ENCODE assay signal across 22 cellular contexts in genomic region chr4:31169851-31170250, GRCh38.
"Had no signal": no experiment of that assay in that cellular context is flagged by ENCODE, and none has a peak within 500 bp of the region (broad histone marks: within the 10 kb centered on the region; RNA-seq: fewer than 3 reads in every experiment).

No MANE protein-coding gene starts in this region.

- H3K36me3 Mint-ChIP-seq: activated naive CD4-positive, alpha-beta T cell treated with anti-CD3 and anti-CD28 coated beads, Interleukin-2, amount 10 ng/mL, durations not matched to agents 7 days and 5 days; immature natural killer cell; natural killer cell; stimulated activated memory B cell treated with anti-CD40 and anti-IgM and Interleukin-4, amounts not matched to agents 10 μg/mL and 1 μg/mL and 100 μg/mL, for 72 hours; T-cell had no signal

- H3K27me3 Mint-ChIP-seq: activated B cell treated with CpG ODN at 0.5 μM for 24 hours; activated CD4-positive, alpha-beta T cell treated with anti-CD3 and anti-CD28 coated beads, Interleukin-2, amount 10 ng/mL, durations not matched to agents 24 days and 14 days; activated naive CD4-positive, alpha-beta T cell treated with anti-CD3 and anti-CD28 coated beads, Interleukin-2, amount 10 ng/mL, durations not matched to agents 7 days and 5 days; activated naive CD8-positive, alpha-beta T cell treated with anti-CD3 and anti-CD28 coated beads, Interleukin-2, amount 50 U/mL, for 24 hours; central memory CD8-positive, alpha-beta T cell; stimulated activated memory B cell treated with anti-CD40 and anti-IgM and Interleukin-4, amounts not matched to agents 10 μg/mL and 1 μg/mL and 100 μg/mL, for 72 hours; T-cell had no signal

- H3K4me1 ChIP-seq: spleen, testis, upper lobe of left lung had no signal

- H3K4me3 Mint-ChIP-seq: activated B cell treated with CpG ODN at 0.5 μM for 24 hours; activated CD4-positive, alpha-beta T cell treated with anti-CD3 and anti-CD28 coated beads, Interleukin-2, amount 10 ng/mL, durations not matched to agents 24 days and 14 days; activated CD8-positive, alpha-beta T cell treated with anti-CD3 and anti-CD28 coated beads, Interleukin-2, amount 10 ng/mL, durations not matched to agents 7 days and 5 days; activated naive CD4-positive, alpha-beta T cell treated with anti-CD3 and anti-CD28 coated beads, Interleukin-2, amount 10 ng/mL, durations not matched to agents 7 days and 5 days; activated naive CD8-positive, alpha-beta T cell treated with anti-CD3 and anti-CD28 coated beads, Interleukin-2, amount 50 U/mL, for 24 hours; activated T-cell treated with anti-CD3 and anti-CD28 coated beads, Interleukin-2, amount 50 U/mL, for 4 hours; central memory CD8-positive, alpha-beta T cell; immature natural killer cell; natural killer cell; stimulated activated memory B cell treated with anti-CD40 and anti-IgM and Interleukin-4, amounts not matched to agents 10 μg/mL and 1 μg/mL and 100 μg/mL, for 72 hours; T-cell had no signal

- H3K4me1 Mint-ChIP-seq: activated B cell treated with CpG ODN at 0.5 μM for 24 hours; activated CD4-positive, alpha-beta T cell treated with anti-CD3 and anti-CD28 coated beads, Interleukin-2, amount 10 ng/mL, durations not matched to agents 24 days and 14 days; activated naive CD4-positive, alpha-beta T cell treated with anti-CD3 and anti-CD28 coated beads, Interleukin-2, amount 10 ng/mL, durations not matched to agents 7 days and 5 days; activated naive CD8-positive, alpha-beta T cell treated with anti-CD3 and anti-CD28 coated beads, Interleukin-2, amount 50 U/mL, for 24 hours; central memory CD8-positive, alpha-beta T cell; immature natural killer cell; natural killer cell; stimulated activated memory B cell treated with anti-CD40 and anti-IgM and Interleukin-4, amounts not matched to agents 10 μg/mL and 1 μg/mL and 100 μg/mL, for 72 hours; T-cell had no signal

- DNase-seq: activated B cell treated with CpG ODN at 0.5 μM for 24 hours; activated CD4-positive, alpha-beta T cell treated with anti-CD3 and anti-CD28 coated beads, Interleukin-2, amount 10 ng/mL, durations not matched to agents 24 days and 14 days; activated CD8-positive, alpha-beta T cell treated with anti-CD3 and anti-CD28 coated beads, Interleukin-2, amount 10 ng/mL, durations not matched to agents 7 days and 5 days; activated naive CD4-positive, alpha-beta T cell treated with anti-CD3 and anti-CD28 coated beads, Interleukin-2, amount 10 ng/mL, durations not matched to agents 7 days and 5 days; activated naive CD8-positive, alpha-beta T cell treated with anti-CD3 and anti-CD28 coated beads, Interleukin-2, amount 50 U/mL, for 24 hours; activated T-cell treated with anti-CD3 and anti-CD28 coated beads, Interleukin-2, amount 50 U/mL, for 4 hours; aorta; immature natural killer cell; left ventricle myocardium superior; mesenchymal stem cell; natural killer cell; nucleus accumbens; posterior cingulate gyrus; retina; spleen; stimulated activated CD4-positive, alpha-beta T cell treated with anti-CD3 and anti-CD28 coated beads, Interleukin-4, amount 100 ng/mL, for 4 hours; T-cell; testis; upper lobe of left lung had no signal

- H3K36me3 ChIP-seq: spleen, upper lobe of left lung had no signal

- H3K27me3 ChIP-seq: spleen, testis, upper lobe of left lung had no signal

- H3K27ac Mint-ChIP-seq: activated B cell treated with CpG ODN at 0.5 μM for 24 hours; activated CD4-positive, alpha-beta T cell treated with anti-CD3 and anti-CD28 coated beads, Interleukin-2, amount 10 ng/mL, durations not matched to agents 24 days and 14 days; activated CD8-positive, alpha-beta T cell treated with anti-CD3 and anti-CD28 coated beads, Interleukin-2, amount 10 ng/mL, durations not matched to agents 7 days and 5 days; activated naive CD4-positive, alpha-beta T cell treated with anti-CD3 and anti-CD28 coated beads, Interleukin-2, amount 10 ng/mL, durations not matched to agents 7 days and 5 days; activated naive CD8-positive, alpha-beta T cell treated with anti-CD3 and anti-CD28 coated beads, Interleukin-2, amount 50 U/mL, for 24 hours; immature natural killer cell; natural killer cell; stimulated activated memory B cell treated with anti-CD40 and anti-IgM and Interleukin-4, amounts not matched to agents 10 μg/mL and 1 μg/mL and 100 μg/mL, for 72 hours; T-cell had no signal

- H3K4me3 ChIP-seq: coronary artery, spleen, testis, upper lobe of left lung had no signal

- H3K9me3 ChIP-seq: testis, upper lobe of left lung had no signal

- ATAC-seq: activated CD8-positive, alpha-beta T cell treated with anti-CD3 and anti-CD28 coated beads, Interleukin-2, amount 10 ng/mL, durations not matched to agents 7 days and 5 days; activated naive CD8-positive, alpha-beta T cell treated with anti-CD3 and anti-CD28 coated beads, Interleukin-2, amount 50 U/mL, for 24 hours; activated T-cell treated with anti-CD3 and anti-CD28 coated beads, Interleukin-2, amount 50 U/mL, for 4 hours; left ventricle myocardium superior; natural killer cell; stimulated activated memory B cell treated with anti-CD40 and anti-IgM and Interleukin-4, amounts not matched to agents 10 μg/mL and 1 μg/mL and 100 μg/mL, for 72 hours; T-cell had no signal

- H3K9me3 Mint-ChIP-seq: activated CD4-positive, alpha-beta T cell treated with anti-CD3 and anti-CD28 coated beads, Interleukin-2, amount 10 ng/mL, durations not matched to agents 24 days and 14 days had no signal

- H3K27ac ChIP-seq: coronary artery, spleen, testis, upper lobe of left lung had no signal
